ENCODE assay signal across 17 cellular contexts in the genomic region with DNA sequence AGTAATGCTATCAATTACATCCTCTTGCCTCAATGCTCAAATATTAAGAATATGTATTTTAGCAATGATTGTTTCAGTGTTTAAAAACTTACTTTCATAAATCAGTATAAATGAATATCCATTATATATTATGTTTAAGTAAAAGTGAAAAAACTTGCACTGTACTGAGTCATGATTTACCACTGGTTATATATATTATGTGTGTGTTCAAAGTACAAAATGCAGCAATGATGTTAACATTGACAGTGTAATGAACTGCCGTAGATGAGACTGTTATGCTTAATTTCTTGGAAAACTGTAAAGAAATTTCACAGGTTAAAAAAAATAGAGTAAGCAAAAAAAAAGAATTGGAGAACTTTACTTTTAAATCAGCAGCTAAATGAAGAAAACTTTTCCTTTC.
"Had no signal": no experiment of that assay in that cellular context is flagged by ENCODE, and none has a peak within 500 bp of the region (broad histone marks: within the 10 kb centered on the region; RNA-seq: fewer than 3 reads in every experiment).

No MANE protein-coding gene starts in this region.

- FAIRE-seq: urothelium cell line had no signal

- H2AFZ ChIP-seq: hepatocyte had no signal

- H3K4me3 ChIP-seq: heart right ventricle, hepatocyte, left lung, lower lobe of right lung, ovary, right atrium auricular region, right lobe of liver, suprapubic skin, thoracic aorta, tibial artery, upper lobe of right lung had no signal

- H3K27ac ChIP-seq: heart right ventricle, hepatocyte, left lung, lower lobe of right lung, ovary, right atrium auricular region, right lobe of liver, suprapubic skin, thoracic aorta, tibial artery, upper lobe of right lung had no signal

- DNase-seq: heart right ventricle; islet precursor cell; left cardiac atrium; left lung; lower lobe of right lung; ovary; right lobe of liver; stimulated activated CD4-positive, alpha-beta T cell treated with anti-CD3 and anti-CD28 coated beads, Interleukin-4, amount 100 ng/mL, for 24 hours; tibial artery; upper lobe of right lung had no signal

- H3K4me2 ChIP-seq: hepatocyte had no signal

- ATAC-seq: lower lobe of right lung; natural killer cell treated with Interleukin-12 subunit alpha and Interleukin-12 subunit beta and Interleukin-15 and Interleukin-18, amount 100 ng/mL, for 72 hours; stimulated activated effector memory CD8-positive, alpha-beta T cell treated with anti-CD3 and anti-CD28 coated beads, Interleukin-12 subunit alpha, Interleukin-12 subunit beta, amount 100 ng/mL, for 72 hours; upper lobe of right lung had no signal

- H3K27me3 ChIP-seq: heart right ventricle, hepatocyte, left lung, ovary, right atrium auricular region, right lobe of liver, suprapubic skin, tibial artery, upper lobe of right lung had no signal

- H3K36me3 ChIP-seq: ovary, thoracic aorta had no signal

- H3K9me3 ChIP-seq: heart right ventricle, left lung, lower lobe of right lung, ovary, right atrium auricular region, right lobe of liver, suprapubic skin, thoracic aorta, tibial artery, upper lobe of right lung had no signal
